Comparison of ENCODE assay signal across 9 cellular contexts in the genomic region with DNA sequence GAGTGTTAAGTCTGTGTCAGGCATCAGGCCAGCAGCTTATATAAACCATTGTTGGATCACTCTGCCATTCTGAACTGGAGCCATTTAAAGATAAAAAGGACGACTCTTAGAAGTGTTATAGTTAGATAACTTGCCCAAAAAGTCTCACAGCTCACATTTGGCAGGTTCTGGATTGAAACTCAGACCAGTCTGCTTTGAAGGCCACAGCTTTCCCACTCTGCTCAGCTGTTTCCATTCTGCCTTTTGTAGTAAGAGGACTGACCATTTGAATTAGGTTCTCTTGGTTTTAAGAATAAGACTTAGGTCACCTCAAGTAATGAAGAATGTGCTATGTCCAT.
A peak's percentile ranks its signal among the peaks of the same experiment; 100 is the strongest.
DNase-seq lines count a peak whose midpoint lies in the region; ATAC-seq and TF ChIP-seq lines count a peak whose summit lies in the region.
"Had no signal": no experiment of that assay in that cellular context is flagged by ENCODE, and none has a peak within 500 bp of the region (broad histone marks: within the 10 kb centered on the region; RNA-seq: fewer than 3 reads in every experiment).

No MANE protein-coding gene starts in this region.

- peak overlapping the region in 8 of 11 experiments; percentile 0 to 70 (median 63); a peak in 13 of 22 replicates for H3K9ac ChIP-seq in BLaER1 treated with 17β-estradiol and CSF1 and Interleukin-3, amounts not matched to agents 10 nM and 100 nM

- peak overlapping the region; percentile 73 for H3K27ac Mint-ChIP-seq in HFFc6
- peak overlapping the region; percentile 96 for H3K27ac Mint-ChIP-seq in activated naive CD8-positive, alpha-beta T cell treated with anti-CD3 and anti-CD28 coated beads, Interleukin-2, amount 50 U/mL, for 24 hours
- peak overlapping the region; percentile 90 to 98 (median 92) for H3K27ac Mint-ChIP-seq in naive thymus-derived CD4-positive, alpha-beta T cell

- peak overlapping the region in 5 of 10 experiments; percentile 18 to 29 (median 26); a peak in 7 of 20 replicates for H3K4me3 ChIP-seq in BLaER1 treated with 17β-estradiol and CSF1 and Interleukin-3, amounts not matched to agents 10 nM and 100 nM
- peak overlapping the region; percentile 31 for H3K4me3 ChIP-seq in naive thymus-derived CD4-positive, alpha-beta T cell (ENCODE audit: low read length)

- H3K9me3 Mint-ChIP-seq in HFFc6: no peaks in the 10 kb centered on the region
- H3K9me3 Mint-ChIP-seq in activated naive CD8-positive, alpha-beta T cell treated with anti-CD3 and anti-CD28 coated beads, Interleukin-2, amount 50 U/mL, for 24 hours: no peaks in the 10 kb centered on the region
- peaks cover 0 to 7% (median 0%) of the 10 kb centered on the region in 11 donors for H3K9me3 Mint-ChIP-seq in naive thymus-derived CD4-positive, alpha-beta T cell

- no peak for TF ChIP-seq CTCF in HFFc6 (IDR thresholded peaks at IDR 0.05)

- POLR2A ChIA-PET in naive thymus-derived CD4-positive, alpha-beta T cell (lab: Charles Lee): interaction anchor here (0.7 to 7.7 kb wide), 19 partner anchors 9 to 197 kb away, joined by 3 to 94 read pairs (median 4); a partner anchor contains a TSS

- CTCF ChIA-PET in naive thymus-derived CD4-positive, alpha-beta T cell (lab: Charles Lee): interaction anchor here (0.7 to 1.5 kb wide), 11 partner anchors 9 to 244 kb away, joined by 3 to 6 read pairs (median 3); no protein-coding TSS in a partner anchor

- H3K27ac ChIP-seq in BLaER1 treated with 17β-estradiol and CSF1 and Interleukin-3, amounts not matched to agents 10 nM and 100 nM: peak overlapping the region; percentile 45 to 89 (median 77); a peak in 21 of 22 replicates
- H3K27ac ChIP-seq in naive thymus-derived CD4-positive, alpha-beta T cell (ENCODE audit: low read depth, low read length): peak overlapping the region; percentile 69

- H3K4me3 Mint-ChIP-seq in HFFc6: 0 out of 2 replicates have a peak overlapping the region, but pooled peaks have one; percentile 3
- peak overlapping the region; percentile 49 for H3K4me3 Mint-ChIP-seq in activated naive CD8-positive, alpha-beta T cell treated with anti-CD3 and anti-CD28 coated beads, Interleukin-2, amount 50 U/mL, for 24 hours
- H3K4me3 Mint-ChIP-seq in naive thymus-derived CD4-positive, alpha-beta T cell: peak overlapping the region; percentile 51 to 83 (median 74)

- H3K4me2 ChIP-seq in BLaER1 treated with 17β-estradiol and CSF1 and Interleukin-3, amounts not matched to agents 10 nM and 100 nM: peak overlapping the region; percentile 53 to 92 (median 77)

- H4K20me1 ChIP-seq in BLaER1 treated with 17β-estradiol and CSF1 and Interleukin-3, amounts not matched to agents 10 nM and 100 nM: no peaks in the 10 kb centered on the region

- no peaks in the 10 kb centered on the region for H3K36me3 ChIP-seq in BLaER1 treated with 17β-estradiol and CSF1 and Interleukin-3, amounts not matched to agents 10 nM and 100 nM
- H3K36me3 ChIP-seq in naive thymus-derived CD4-positive, alpha-beta T cell (ENCODE audit: control insufficient read depth in 2 of 3, insufficient read depth in 3 of 3, low read length in 3 of 3): no peaks in the 10 kb centered on the region

- no peaks in the 10 kb centered on the region for H3K36me3 Mint-ChIP-seq in HFFc6 (ENCODE audit: low read depth)
- peaks cover 4% of the 10 kb centered on the region for H3K36me3 Mint-ChIP-seq in activated naive CD8-positive, alpha-beta T cell treated with anti-CD3 and anti-CD28 coated beads, Interleukin-2, amount 50 U/mL, for 24 hours (ENCODE audit: low read depth)
- H3K36me3 Mint-ChIP-seq in naive thymus-derived CD4-positive, alpha-beta T cell: peaks cover 0 to 22% (median 0%) of the 10 kb centered on the region in 5 donors

- ATAC-seq in activated naive CD8-positive, alpha-beta T cell treated with anti-CD3 and anti-CD28 coated beads, Interleukin-2, amount 50 U/mL, for 24 hours: no peak
- no peak for ATAC-seq in naive thymus-derived CD4-positive, alpha-beta T cell

- peaks cover 78% of the 10 kb centered on the region for H3K4me1 Mint-ChIP-seq in HFFc6 (ENCODE audit: low read depth)
- H3K4me1 Mint-ChIP-seq in activated naive CD8-positive, alpha-beta T cell treated with anti-CD3 and anti-CD28 coated beads, Interleukin-2, amount 50 U/mL, for 24 hours: peaks cover 94% of the 10 kb centered on the region
- H3K4me1 Mint-ChIP-seq in naive thymus-derived CD4-positive, alpha-beta T cell: peaks cover 40 to 97% (median 90%) of the 10 kb centered on the region in 7 donors

- H3K4me1 ChIP-seq in BLaER1 treated with 17β-estradiol and CSF1 and Interleukin-3, amounts not matched to agents 10 nM and 100 nM: peaks cover 9 to 85% (median 63%) of the 10 kb centered on the region in 10 experiments
- H3K4me1 ChIP-seq in naive thymus-derived CD4-positive, alpha-beta T cell (ENCODE audit: control insufficient read depth in 2 of 2, insufficient read depth in 2 of 2, low read length in 2 of 2): peaks cover 28 to 73% of the 10 kb centered on the region in 2 donors

- no peaks in the 10 kb centered on the region for H3K27me3 Mint-ChIP-seq in HFFc6 (ENCODE audit: insufficient read depth)
- no peaks in the 10 kb centered on the region for H3K27me3 Mint-ChIP-seq in activated naive CD8-positive, alpha-beta T cell treated with anti-CD3 and anti-CD28 coated beads, Interleukin-2, amount 50 U/mL, for 24 hours
- H3K27me3 Mint-ChIP-seq in naive thymus-derived CD4-positive, alpha-beta T cell: no peaks in the 10 kb centered on the region

- DNase-seq in HFFc6 (no peak), putamen (ENCODE audit: low spot score) (no peak), G401 (ENCODE audit: low spot score) (no peak), medulla oblongata (ENCODE audit: extremely low spot score) (no peak), HuH-7 (ENCODE audit: low spot score) (no peak)
- DNase-seq in activated naive CD8-positive, alpha-beta T cell treated with anti-CD3 and anti-CD28 coated beads, Interleukin-2, amount 50 U/mL, for 24 hours: no peak
- DNase-seq in naive thymus-derived CD4-positive, alpha-beta T cell: no peak
- DNase-seq: activated CD4-positive, CD25-positive, alpha-beta regulatory T cell treated with anti-CD3 and anti-CD28 coated beads, Interleukin-2, amount 50 U/mL, for 72 hours had no signal

- no peaks in the 10 kb centered on the region for H3K9me3 ChIP-seq in BLaER1 treated with 17β-estradiol and CSF1 and Interleukin-3, amounts not matched to agents 10 nM and 100 nM (replicated peaks in 1 of 11)
- no peaks in the 10 kb centered on the region for H3K9me3 ChIP-seq in naive thymus-derived CD4-positive, alpha-beta T cell (ENCODE audit: control insufficient read depth in 2 of 3, low read length in 3 of 3)

- intact Hi-C loops in naive thymus-derived CD4-positive, alpha-beta T cell (cut with micrococcal nuclease): loop anchor here (1.0 to 5.0 kb wide), 4 partner anchors 30 to 1550 kb away; a partner anchor contains a TSS

- H3K27me3 ChIP-seq in BLaER1 treated with 17β-estradiol and CSF1 and Interleukin-3, amounts not matched to agents 10 nM and 100 nM: no peaks in the 10 kb centered on the region
- no peaks in the 10 kb centered on the region for H3K27me3 ChIP-seq in naive thymus-derived CD4-positive, alpha-beta T cell (ENCODE audit: control insufficient read depth in 2 of 2, insufficient read depth in 2 of 2, low read length in 2 of 2)

- in situ Hi-C loops in G401 (cut with HindIII; ENCODE audit: low sequenced_read_pairs): no loop called here

Comparison
In these comparisons a context has a peak if more than half of its experiments do, and no peak if none do; other contexts are left out.
1. H3K4me3 Mint-ChIP-seq: peak in every context shown above with its lines; median percentile 74 in naive thymus-derived CD4-positive, alpha-beta T cell; 49 in activated naive CD8-positive, alpha-beta T cell treated with anti-CD3 and anti-CD28 coated beads, Interleukin-2, amount 50 U/mL, for 24 hours; 3 in HFFc6.